20 cellular contexts compared by ENCODE assay signal in the genomic region with DNA sequence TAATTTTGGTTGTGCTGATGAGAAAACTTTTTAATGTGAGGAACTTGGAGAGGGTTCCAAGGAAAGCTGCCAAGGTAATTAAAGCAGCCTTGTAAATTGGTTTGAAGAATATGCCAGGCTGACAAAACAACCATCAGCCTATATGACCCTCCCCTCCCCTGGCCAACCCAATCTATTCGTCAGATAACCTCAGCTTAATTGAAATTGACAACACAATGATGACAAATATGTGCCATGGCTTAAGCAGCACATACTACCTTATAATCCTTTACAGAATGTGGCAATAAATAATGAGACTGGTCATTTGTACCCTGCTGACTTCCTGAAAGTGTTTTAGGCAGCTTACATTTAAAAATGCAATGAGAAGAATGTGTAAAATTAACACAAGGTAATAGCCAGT.
"Had no signal": no experiment of that assay in that cellular context is flagged by ENCODE, and none has a peak within 500 bp of the region (broad histone marks: within the 10 kb centered on the region; RNA-seq: fewer than 3 reads in every experiment).

No MANE protein-coding gene starts in this region.

- DNase-seq: IMR-90, Karpas-422, KG1, MM.1S, NCI-H1092 treated with DMSO at 0.1 percent for 48 hours, NCI-H1417 treated with DMSO at 0.1 percent for 48 hours, NCI-H146, NCI-H1694 treated with DMSO at 0.1 percent for 48 hours, NCI-H1930, NCI-H2081, NCI-H2107, NCI-H2227 treated with DMSO at 0.1 percent for 48 hours, NCI-H524, NCI-H526 treated with DMSO at 0.1 percent for 48 hours, NCI-H748 treated with DMSO at 0.1 percent for 48 hours, Right ventricle myocardium superior, RPMI8226, SIG-M5 had no signal

- H3K9me3 ChIP-seq: SJSA1 had no signal

- H3K27me3 ChIP-seq: SJSA1 had no signal

- H3K36me3 ChIP-seq: SJSA1 had no signal

- H3K27ac ChIP-seq: SJSA1, SK-N-MC had no signal

- H3K4me1 ChIP-seq: SJSA1 had no signal

- H3K4me3 ChIP-seq: SJSA1, SK-N-MC had no signal
